ENCODE assay signal across 12 cellular contexts in genomic region chr11:36034572-36035331, GRCh38.
A peak's percentile ranks its signal among the peaks of the same experiment; 100 is the strongest.
DNase-seq lines count a peak whose midpoint lies in the region; ATAC-seq and TF ChIP-seq lines count a peak whose summit lies in the region.
"Had no signal": no experiment of that assay in that cellular context is flagged by ENCODE, and none has a peak within 500 bp of the region (broad histone marks: within the 10 kb centered on the region; RNA-seq: fewer than 3 reads in every experiment).

No MANE protein-coding gene starts in this region.

- H4K20me1 ChIP-seq in fibroblast of lung (ENCODE audit: control insufficient read depth, extremely low read depth, insufficient read depth, low read length), result no peaks in the 10 kb centered on the region

- no peaks in the 10 kb centered on the region for H3K27me3 Mint-ChIP-seq in MCF 10A (ENCODE audit: insufficient read depth, unreplicated experiment)
- H3K27me3 Mint-ChIP-seq in activated CD8-positive, alpha-beta T cell treated with anti-CD3 and anti-CD28 coated beads, Interleukin-2, amount 10 ng/mL, durations not matched to agents 7 days and 5 days (ENCODE audit: low read depth), result peaks cover 3% of the 10 kb centered on the region

- H3K4me2 ChIP-seq in fibroblast of lung (ENCODE audit: extremely low read depth, insufficient read depth, low read length), result peak overlapping the region; percentile 13

- H3K36me3 Mint-ChIP-seq in MCF 10A (ENCODE audit: insufficient read depth, unreplicated experiment), result peaks cover 43% of the 10 kb centered on the region
- no peaks in the 10 kb centered on the region for H3K36me3 Mint-ChIP-seq in activated CD8-positive, alpha-beta T cell treated with anti-CD3 and anti-CD28 coated beads, Interleukin-2, amount 10 ng/mL, durations not matched to agents 7 days and 5 days (ENCODE audit: low read depth)
- H3K36me3 Mint-ChIP-seq: activated naive CD8-positive, alpha-beta T cell had no signal

- POLR2A ChIA-PET in MCF 10A (lab: Yijun Ruan, JAX) (interaction anchor here (0.7 kb wide), 1 partner anchor 211 kb away, joined by 3 read pairs; no protein-coding TSS in a partner anchor), HEK293T (lab: Yijun Ruan, JAX) (no interaction called here)
- POLR2A ChIA-PET in activated CD8-positive, alpha-beta T cell treated with anti-CD3 and anti-CD28 coated beads, Interleukin-2, amount 10 ng/mL, durations not matched to agents 7 days and 5 days (lab: Charles Lee), result no interaction called here

- no peak for ATAC-seq in activated CD8-positive, alpha-beta T cell treated with anti-CD3 and anti-CD28 coated beads, Interleukin-2, amount 10 ng/mL, durations not matched to agents 7 days and 5 days

- no peak overlapping the region for H2AFZ ChIP-seq in fibroblast of lung (ENCODE audit: low read length)

- no peaks in the 10 kb centered on the region for H3K36me3 ChIP-seq in breast epithelium
- H3K36me3 ChIP-seq in fibroblast of lung (ENCODE audit: control insufficient read depth, insufficient read depth, low read length), result no peaks in the 10 kb centered on the region

- no peaks in the 10 kb centered on the region for H3K27me3 ChIP-seq in breast epithelium
- no peaks in the 10 kb centered on the region for H3K27me3 ChIP-seq in fibroblast of lung (ENCODE audit: control insufficient read depth, insufficient read depth, low read length)

- H3K79me2 ChIP-seq in fibroblast of lung (ENCODE audit: control insufficient read depth, insufficient read depth, low read length), result no peaks in the 10 kb centered on the region

- TF ChIP-seq CTCF in MCF 10A (IDR thresholded peaks at IDR 0.05; ENCODE audit: unreplicated experiment) (no peak), breast epithelium (IDR thresholded peaks at IDR 0.05) (no peak), fibroblast of lung (conservative IDR thresholded peaks at IDR 0.05 in 1 of 2, IDR thresholded peaks at IDR 0.05 in 1 of 2; ENCODE audit: low read depth in 1 of 2, low read length in 2 of 2) (no peak)

- peak overlapping the region; percentile 26 for H3K4me3 Mint-ChIP-seq in MCF 10A (ENCODE audit: unreplicated experiment)
- H3K4me3 Mint-ChIP-seq in activated CD8-positive, alpha-beta T cell treated with anti-CD3 and anti-CD28 coated beads, Interleukin-2, amount 10 ng/mL, durations not matched to agents 7 days and 5 days, result no peak overlapping the region
- H3K4me3 Mint-ChIP-seq: activated naive CD8-positive, alpha-beta T cell had no signal

- H3K4me1 Mint-ChIP-seq in MCF 10A (ENCODE audit: insufficient read depth, unreplicated experiment), result peaks cover 43% of the 10 kb centered on the region
- H3K4me1 Mint-ChIP-seq in activated CD8-positive, alpha-beta T cell treated with anti-CD3 and anti-CD28 coated beads, Interleukin-2, amount 10 ng/mL, durations not matched to agents 7 days and 5 days (ENCODE audit: low read depth), result no peaks in the 10 kb centered on the region

- H3K4me3 ChIP-seq in breast epithelium (no peak overlapping the region), fibroblast of lung (replicated peaks in 1 of 4; ENCODE audit: control extremely low read depth in 1 of 4, insufficient read depth in 1 of 4, low read depth in 3 of 4, low read length in 4 of 4) (no peak overlapping the region)
- H3K4me3 ChIP-seq: skin epidermis had no signal

- H3K27ac ChIP-seq in breast epithelium (peak overlapping the region in 1 of 2 donors; percentile 21), fibroblast of lung (ENCODE audit: insufficient read depth, low read length) (no peak overlapping the region)

- DNase-seq in MCF 10A (ENCODE audit: unreplicated experiment) (peak; percentile 56), breast epithelium (ENCODE audit: low spot score in 2 of 2) (no peak), SW480 (ENCODE audit: low spot score) (peak; percentile 47), fibroblast of lung (ENCODE audit: low read depth in 2 of 2) (peak; percentile 81 to 94), HEK293T (ENCODE audit: extremely low spot score) (no peak), midbrain (lab: John Stamatoyannopoulos, UW) (no peak), GM19240 (ENCODE audit: insufficient read length, low spot score) (no peak)
- no peak for DNase-seq in activated CD8-positive, alpha-beta T cell treated with anti-CD3 and anti-CD28 coated beads, Interleukin-2, amount 10 ng/mL, durations not matched to agents 7 days and 5 days
- DNase-seq: activated CD4-positive, alpha-beta T cell treated with anti-CD3 and anti-CD28 coated beads for 1 hour; NCI-H1417 treated with DMSO at 0.1 percent for 48 hours had no signal

- H3K4me1 ChIP-seq in breast epithelium (peaks cover 0 to 3% of the 10 kb centered on the region in 2 donors), fibroblast of lung (ENCODE audit: control insufficient read depth, extremely low read depth, insufficient read depth, low read length) (peaks cover 18% of the 10 kb centered on the region)

- H3K9ac ChIP-seq in fibroblast of lung (ENCODE audit: insufficient read depth, low read length), result no peak overlapping the region

- no peaks in the 10 kb centered on the region for H3K9me3 Mint-ChIP-seq in MCF 10A (ENCODE audit: unreplicated experiment)
- H3K9me3 Mint-ChIP-seq in activated CD8-positive, alpha-beta T cell treated with anti-CD3 and anti-CD28 coated beads, Interleukin-2, amount 10 ng/mL, durations not matched to agents 7 days and 5 days (ENCODE audit: insufficient read depth), result no peaks in the 10 kb centered on the region

- H3K9me3 ChIP-seq in breast epithelium, result no peaks in the 10 kb centered on the region
- no peaks in the 10 kb centered on the region for H3K9me3 ChIP-seq in fibroblast of lung (ENCODE audit: control insufficient read depth, insufficient read depth, low read depth, low read length)

- intact Hi-C loops in MCF 10A (cut with micrococcal nuclease), result loop anchor here (5.0 to 10.0 kb wide), 2 partner anchors 417 to 550 kb away; partner anchors contain the start of gene FJX1
- intact Hi-C loops in breast epithelium (cut with DNase I; ENCODE audit: low total_unique reads), result no loop called here

- peak overlapping the region; percentile 77 for H3K27ac Mint-ChIP-seq in MCF 10A (ENCODE audit: low read depth, unreplicated experiment)
- no peak overlapping the region for H3K27ac Mint-ChIP-seq in activated CD8-positive, alpha-beta T cell treated with anti-CD3 and anti-CD28 coated beads, Interleukin-2, amount 10 ng/mL, durations not matched to agents 7 days and 5 days
- H3K27ac Mint-ChIP-seq: activated naive CD8-positive, alpha-beta T cell had no signal

- no peak for TF ChIP-seq POLR2A in breast epithelium (IDR thresholded peaks at IDR 0.05)

- BruUV-seq in MCF 10A (replicated peaks; lab: Mats Ljungman, UMichigan), result no TSS peak

- CTCF ChIA-PET in MCF 10A (lab: Yijun Ruan, JAX) (interaction anchor here (0.7 to 2.5 kb wide), 2 partner anchors 158 to 212 kb away, joined by 3 to 10 read pairs; no protein-coding TSS in a partner anchor), HEK293T (lab: Yijun Ruan, JAX) (interaction anchor here (0.5 to 1.5 kb wide), 2 partner anchors 119 to 419 kb away, joined by 3 read pairs; no protein-coding TSS in a partner anchor)
- CTCF ChIA-PET in activated CD8-positive, alpha-beta T cell treated with anti-CD3 and anti-CD28 coated beads, Interleukin-2, amount 10 ng/mL, durations not matched to agents 7 days and 5 days (lab: Charles Lee), result no interaction called here

TF ChIP-seq in HEK293T, 16 proteins besides CTCF, POLR2A, EP300 and RAD21:
- TF ChIP-seq CTBP1 (IDR thresholded peaks at IDR 0.05; ENCODE audit: borderline replicate concordance), result no peak
- no peak for TF ChIP-seq SP1 (IDR thresholded peaks at IDR 0.05)
- no peak for TF ChIP-seq FOXA1 (IDR thresholded peaks at IDR 0.05)
- no peak for TF ChIP-seq L3MBTL2 (conservative IDR thresholded peaks at IDR 0.05)
- TF ChIP-seq LEF1 (IDR thresholded peaks at IDR 0.05; ENCODE audit: borderline replicate concordance), result no peak
- TF ChIP-seq BHLHE40 (IDR thresholded peaks at IDR 0.05; ENCODE audit: borderline replicate concordance), result no peak

Comparison
In these comparisons a context has a peak if more than half of its experiments do, and no peak if none do; other contexts are left out.
1. DNase-seq: peak in MCF 10A (single experiment), SW480 (single experiment) and fibroblast of lung (2 of 2); none in breast epithelium (0 of 2), activated CD8-positive, alpha-beta T cell treated with anti-CD3 and anti-CD28 coated beads, Interleukin-2, amount 10 ng/mL, durations not matched to agents 7 days and 5 days (single experiment), HEK293T (single experiment), midbrain (single experiment) and GM19240 (single experiment).